Comparison of ENCODE assay signal across 1 cellular context in the genomic region with DNA sequence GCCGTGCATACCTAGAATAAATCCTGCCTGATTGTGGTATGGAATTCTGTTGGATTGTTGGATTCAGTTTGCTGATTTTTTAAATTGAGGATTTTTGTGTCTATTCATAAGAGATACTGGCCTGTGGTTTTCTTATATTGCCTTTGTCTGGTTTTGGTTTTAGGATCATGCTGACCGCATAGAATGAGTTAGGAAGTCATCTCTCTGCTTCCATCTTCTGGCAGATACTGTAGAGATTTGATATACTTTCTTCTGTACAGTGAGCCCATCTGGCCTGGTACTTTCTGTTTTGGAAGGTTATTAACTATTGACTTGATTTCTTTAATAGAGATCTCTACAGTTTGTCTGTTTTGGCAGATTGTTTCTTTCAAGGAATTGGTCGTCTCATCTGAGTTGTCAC.
TF ChIP-seq lines count a peak whose summit lies in the region.

No MANE protein-coding gene starts in this region.

TF ChIP-seq in GM12878, 131 proteins besides CTCF, POLR2A, EP300 and RAD21:
- TF ChIP-seq IKZF2 (IDR thresholded peaks at IDR 0.05) (no peak), MTA2 (IDR thresholded peaks at IDR 0.05; ENCODE audit: low read depth) (no peak), RELB (IDR thresholded peaks at IDR 0.05; ENCODE audit: low read depth) (no peak), CHD1 (IDR thresholded peaks at IDR 0.05; ENCODE audit: low read depth, low read length) (no peak), ATF7 (IDR thresholded peaks at IDR 0.05; ENCODE audit: low read depth) (no peak), EGR1 (IDR thresholded peaks at IDR 0.05; ENCODE audit: borderline replicate concordance in 1 of 2, low read depth in 2 of 2, low read length in 2 of 2) (no peak), SMAD1 (IDR thresholded peaks at IDR 0.05; ENCODE audit: low read depth, partially characterized antibody) (no peak), LARP7 (IDR thresholded peaks at IDR 0.05) (no peak), KAT2A (conservative IDR thresholded peaks at IDR 0.05; ENCODE audit: control insufficient read depth, low read depth, low read length) (no peak), PAX8 (IDR thresholded peaks at IDR 0.05) (no peak), GABPA (IDR thresholded peaks at IDR 0.05; ENCODE audit: low read depth) (no peak), HDAC2 (IDR thresholded peaks at IDR 0.05) (no peak), NBN (IDR thresholded peaks at IDR 0.05) (no peak), RBBP5 (conservative IDR thresholded peaks at IDR 0.05) (no peak), SP1 (IDR thresholded peaks at IDR 0.05; ENCODE audit: low read depth, low read length) (no peak)
- TF ChIP-seq, protein P1, sequence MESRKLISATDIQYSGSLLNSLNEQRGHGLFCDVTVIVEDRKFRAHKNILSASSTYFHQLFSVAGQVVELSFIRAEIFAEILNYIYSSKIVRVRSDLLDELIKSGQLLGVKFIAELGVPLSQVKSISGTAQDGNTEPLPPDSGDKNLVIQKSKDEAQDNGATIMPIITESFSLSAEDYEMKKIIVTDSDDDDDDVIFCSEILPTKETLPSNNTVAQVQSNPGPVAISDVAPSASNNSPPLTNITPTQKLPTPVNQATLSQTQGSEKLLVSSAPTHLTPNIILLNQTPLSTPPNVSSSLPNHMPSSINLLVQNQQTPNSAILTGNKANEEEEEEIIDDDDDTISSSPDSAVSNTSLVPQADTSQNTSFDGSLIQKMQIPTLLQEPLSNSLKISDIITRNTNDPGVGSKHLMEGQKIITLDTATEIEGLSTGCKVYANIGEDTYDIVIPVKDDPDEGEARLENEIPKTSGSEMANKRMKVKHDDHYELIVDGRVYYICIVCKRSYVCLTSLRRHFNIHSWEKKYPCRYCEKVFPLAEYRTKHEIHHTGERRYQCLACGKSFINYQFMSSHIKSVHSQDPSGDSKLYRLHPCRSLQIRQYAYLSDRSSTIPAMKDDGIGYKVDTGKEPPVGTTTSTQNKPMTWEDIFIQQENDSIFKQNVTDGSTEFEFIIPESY (IDR thresholded peaks at IDR 0.05): no peak
- TF ChIP-seq, protein P2, sequence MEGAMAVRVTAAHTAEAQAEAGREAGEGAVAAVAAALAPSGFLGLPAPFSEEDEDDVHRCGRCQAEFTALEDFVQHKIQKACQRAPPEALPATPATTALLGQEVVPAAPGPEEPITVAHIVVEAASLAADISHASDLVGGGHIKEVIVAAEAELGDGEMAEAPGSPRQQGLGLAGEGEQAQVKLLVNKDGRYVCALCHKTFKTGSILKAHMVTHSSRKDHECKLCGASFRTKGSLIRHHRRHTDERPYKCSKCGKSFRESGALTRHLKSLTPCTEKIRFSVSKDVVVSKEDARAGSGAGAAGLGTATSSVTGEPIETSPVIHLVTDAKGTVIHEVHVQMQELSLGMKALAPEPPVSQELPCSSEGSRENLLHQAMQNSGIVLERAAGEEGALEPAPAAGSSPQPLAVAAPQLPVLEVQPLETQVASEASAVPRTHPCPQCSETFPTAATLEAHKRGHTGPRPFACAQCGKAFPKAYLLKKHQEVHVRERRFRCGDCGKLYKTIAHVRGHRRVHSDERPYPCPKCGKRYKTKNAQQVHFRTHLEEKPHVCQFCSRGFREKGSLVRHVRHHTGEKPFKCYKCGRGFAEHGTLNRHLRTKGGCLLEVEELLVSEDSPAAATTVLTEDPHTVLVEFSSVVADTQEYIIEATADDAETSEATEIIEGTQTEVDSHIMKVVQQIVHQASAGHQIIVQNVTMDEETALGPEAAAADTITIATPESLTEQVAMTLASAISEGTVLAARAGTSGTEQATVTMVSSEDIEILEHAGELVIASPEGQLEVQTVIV (IDR thresholded peaks at IDR 0.05; ENCODE audit: borderline replicate concordance, partially characterized antibody): no peak
TF ChIP-seq in GM12878: peak in this region for 0.
